In genomic region chr4:55078987-55079386, GRCh38 we compare ENCODE assay signal across 13 cellular contexts. TPM values are rescaled to one million over a fixed set of nuclear protein-coding genes. Genes with fewer than 3 reads are reported as not detected.
A peak's percentile ranks its signal among the peaks of the same experiment; 100 is the strongest.
DNase-seq lines count a peak whose midpoint lies in the region; ATAC-seq and TF ChIP-seq lines count a peak whose summit lies in the region.
"Had no signal": no experiment of that assay in that cellular context is flagged by ENCODE, and none has a peak within 500 bp of the region (broad histone marks: within the 10 kb centered on the region; RNA-seq: fewer than 3 reads in every experiment).

No MANE protein-coding gene starts in this region.

- H3K27ac ChIP-seq in GM23338 (ENCODE audit: low read depth) (peak overlapping the region; percentile 75), body of pancreas (peak overlapping the region in 2 of 4 donors; percentile 24 to 46), gastrocnemius medialis (peak overlapping the region; percentile 57 to 78 (median 72)), mammary epithelial cell (ENCODE audit: insufficient read depth, low read depth, low read length) (no peak overlapping the region)

- no peak for TF ChIP-seq POLR2A in body of pancreas (IDR thresholded peaks at IDR 0.05)
- TF ChIP-seq POLR2A in gastrocnemius medialis (IDR thresholded peaks at IDR 0.05) = peak in 1 of 2 donors; percentile 43

- dilution Hi-C loops in mammary epithelial cell (cut with HindIII; ENCODE audit: low sequenced_read_pairs) = no loop called here

- H3K36me3 Mint-ChIP-seq in GM23338 (ENCODE audit: low read depth) = peaks cover 59% of the 10 kb centered on the region
- H3K36me3 Mint-ChIP-seq: CD4-positive, CD25-positive, alpha-beta regulatory T cell had no signal

- peaks cover 7% of the 10 kb centered on the region for H3K27me3 Mint-ChIP-seq in GM23338 (ENCODE audit: insufficient read depth, low read depth, poor library complexity)
- H3K27me3 Mint-ChIP-seq: CD4-positive, CD25-positive, alpha-beta regulatory T cell had no signal

- H3K9me3 ChIP-seq in body of pancreas (no peaks in the 10 kb centered on the region), gastrocnemius medialis (no peaks in the 10 kb centered on the region), mammary epithelial cell (replicated peaks; ENCODE audit: insufficient read depth, low read length) (no peaks in the 10 kb centered on the region)

- intact Hi-C loops in body of pancreas (cut with DNase I) = no loop called here
- intact Hi-C loops in left ventricle myocardium superior (cut with micrococcal nuclease) = no loop called here
- intact Hi-C loops in gastrocnemius medialis (cut with DNase I; ENCODE audit: low total_unique reads) = loop anchor here (10.0 kb wide), 1 partner anchor 1614 kb away; no protein-coding TSS in a partner anchor
- intact Hi-C loops in mammary epithelial cell (cut with micrococcal nuclease) = no loop called here

- in situ Hi-C loops in gastrocnemius medialis (cut with MboI; ENCODE audit: low sequenced_read_pairs in 4 of 4) = no loop called here
- in situ Hi-C loops in mammary epithelial cell (cut with MboI; ENCODE audit: low sequenced_read_pairs in 2 of 2) = no loop called here

- H3K4me2 ChIP-seq in GM23338 (no peak overlapping the region), mammary epithelial cell (ENCODE audit: insufficient read depth, low read depth, low read length) (no peak overlapping the region)

- no peak overlapping the region for H3K4me3 Mint-ChIP-seq in GM23338
- H3K4me3 Mint-ChIP-seq: CD4-positive, CD25-positive, alpha-beta regulatory T cell had no signal

- H3K9ac ChIP-seq in mammary epithelial cell (ENCODE audit: insufficient read depth, low read length) = no peak overlapping the region

- no peak overlapping the region for H2AFZ ChIP-seq in GM23338
- H2AFZ ChIP-seq in mammary epithelial cell (ENCODE audit: low read depth, low read length) = no peak overlapping the region

- H4K20me1 ChIP-seq in GM23338 (replicated peaks; ENCODE audit: insufficient read depth) (no peaks in the 10 kb centered on the region; the same call in 1 of the 2 replicates), mammary epithelial cell (ENCODE audit: insufficient read depth, low read length) (no peaks in the 10 kb centered on the region)

- H3K4me1 Mint-ChIP-seq in GM23338 = peaks cover 40% of the 10 kb centered on the region
- H3K4me1 Mint-ChIP-seq: CD4-positive, CD25-positive, alpha-beta regulatory T cell had no signal

- TF ChIP-seq CTCF in GM23338 (conservative IDR thresholded peaks at IDR 0.05; ENCODE audit: low read depth in 2 of 2) (no peak), body of pancreas (IDR thresholded peaks at IDR 0.05) (no peak), gastrocnemius medialis (IDR thresholded peaks at IDR 0.05 in 4 of 5, conservative IDR thresholded peaks at IDR 0.05 in 1 of 5) (no peak), mammary epithelial cell (conservative IDR thresholded peaks at IDR 0.05 in 1 of 2, IDR thresholded peaks at IDR 0.05 in 1 of 2; ENCODE audit: extremely low read depth in 1 of 2, insufficient read depth in 1 of 2, low read depth in 1 of 2, low read length in 2 of 2) (no peak)

- peak overlapping the region; percentile 72; the same call in 1 of the 2 replicates for H3K27ac Mint-ChIP-seq in GM23338
- H3K27ac Mint-ChIP-seq: CD4-positive, CD25-positive, alpha-beta regulatory T cell had no signal

- peaks cover 10% of the 10 kb centered on the region for H3F3A ChIP-seq in GM23338 (replicated peaks; ENCODE audit: low read depth)

- no TSS peak for BruUV-seq in mammary epithelial cell (replicated peaks; lab: Mats Ljungman, UMichigan)

- CTCF ChIA-PET in mammary epithelial cell (lab: Charles Lee; ENCODE audit: low non-redundant PET) = no interaction called here

- H3K79me2 ChIP-seq in GM23338 (replicated peaks; ENCODE audit: insufficient read depth) = no peaks in the 10 kb centered on the region
- no peaks in the 10 kb centered on the region for H3K79me2 ChIP-seq in mammary epithelial cell (ENCODE audit: insufficient read depth, low read length)

- H3K36me3 ChIP-seq in GM23338 (ENCODE audit: insufficient read depth) = peaks cover 36% of the 10 kb centered on the region
- no peaks in the 10 kb centered on the region for H3K36me3 ChIP-seq in body of pancreas (replicated peaks in 1 of 2; ENCODE audit: insufficient read depth in 1 of 2, low read depth in 2 of 2)
- H3K36me3 ChIP-seq in gastrocnemius medialis = no peaks in the 10 kb centered on the region
- H3K36me3 ChIP-seq in mammary epithelial cell (ENCODE audit: insufficient read depth, low read length) = no peaks in the 10 kb centered on the region

- peaks cover 11% of the 10 kb centered on the region for H3K4me1 ChIP-seq in GM23338 (ENCODE audit: insufficient read depth)
- H3K4me1 ChIP-seq in body of pancreas = no peaks in the 10 kb centered on the region
- H3K4me1 ChIP-seq in gastrocnemius medialis = no peaks in the 10 kb centered on the region
- no peaks in the 10 kb centered on the region for H3K4me1 ChIP-seq in mammary epithelial cell (ENCODE audit: insufficient read depth, low read length)

- DNase-seq in GM23338 (ENCODE audit: low spot score) (no peak), body of pancreas (peak in 1 of 4 donors; percentile 18), left ventricle myocardium superior (peak; percentile 74), gastrocnemius medialis (peak in 1 of 2 donors; percentile 34), NCI-H2227 (lab: John Stamatoyannopoulos, UW; ENCODE audit: unreplicated experiment) (no peak), mammary epithelial cell (no peak)
- DNase-seq: activated CD8-positive, alpha-beta memory T cell treated with anti-CD3 and anti-CD28 coated beads, Interleukin-2, amount 50 U/mL, for 48 hours; CD4-positive, CD25-positive, alpha-beta regulatory T cell; NCI-H1092 treated with DMSO at 0.1 percent for 48 hours; NCI-H774 had no signal

- H3K27me3 ChIP-seq in GM23338 (ENCODE audit: insufficient read depth) = no peaks in the 10 kb centered on the region
- no peaks in the 10 kb centered on the region for H3K27me3 ChIP-seq in body of pancreas
- H3K27me3 ChIP-seq in gastrocnemius medialis = no peaks in the 10 kb centered on the region
- no peaks in the 10 kb centered on the region for H3K27me3 ChIP-seq in mammary epithelial cell (ENCODE audit: insufficient read depth, low read length)

- ATAC-seq in GM23338 (no peak; the same call in 2 of the 3 replicates), body of pancreas (peak; percentile 52), left ventricle myocardium superior (peak; percentile 90), gastrocnemius medialis (peak; percentile 65 to 80), GM18520 (IDR thresholded peaks at IDR 0.05; ENCODE audit: unreplicated experiment) (no peak), GM21447 (IDR thresholded peaks at IDR 0.05; ENCODE audit: unreplicated experiment) (no peak)

- H3K9me3 Mint-ChIP-seq in GM23338 = no peaks in the 10 kb centered on the region

- H3K4me3 ChIP-seq in GM23338 (no peak overlapping the region), body of pancreas (no peak overlapping the region), gastrocnemius medialis (no peak overlapping the region), mammary epithelial cell (replicated peaks in 1 of 3; ENCODE audit: insufficient read depth in 1 of 3, low read depth in 2 of 3, low read length in 3 of 3) (no peak overlapping the region)

- no peaks in the 10 kb centered on the region for H3K9me2 ChIP-seq in GM23338 (ENCODE audit: insufficient read depth)

- 56 to 58% methylated on average over 8 of the region's 8 CpGs for WGBS in body of pancreas, 2 donors
- WGBS in mammary epithelial cell (ENCODE audit: low coverage, missing lambda C conversion rate) = 69% methylated on average over 8 of the region's 8 CpGs

TF ChIP-seq in GM23338, 12 proteins besides CTCF, POLR2A, EP300 and RAD21 (continues in another document):
- TF ChIP-seq ZNF114 (CRISPR knock-in tag; IDR thresholded peaks at IDR 0.05) (no peak), JUNB (IDR thresholded peaks at IDR 0.05; ENCODE audit: unreplicated experiment) (no peak), CREB1 (CRISPR knock-in tag; IDR thresholded peaks at IDR 0.05; ENCODE audit: low read depth) (no peak), EZH2 (IDR thresholded peaks at IDR 0.05; ENCODE audit: low read depth, unreplicated experiment) (no peak), REST (IDR thresholded peaks at IDR 0.05; ENCODE audit: unreplicated experiment) (no peak)

RNA-seq across cellular contexts. Expression of gene KDR, which starts 46.4 kb away (rescaled TPM):
- 102 and 109 TPM in 2 replicates for total RNA-seq in GM23338 (2014; rRNA removed; shearing (Covaris generic))
- 25.9 and 27.9 TPM in 2 replicates for polyA plus RNA-seq in GM23338 (2016; fragmentation: Nextera tagmentation; extraction: Ambion mirVana)
- 10 to 100 TPM; 12.9 to 14.5 TPM for total RNA-seq in body of pancreas
- total RNA-seq in left ventricle myocardium superior = 21.2 TPM
- total RNA-seq in gastrocnemius medialis = 10 to 100 TPM in 2 of 4 donors, 1 to 10 TPM in 2; 7.4 to 14.8 (median 10.6) TPM
- 1 to 10 TPM in 1 of 2 donors, under 1 TPM in 1; 0.49 to 1.2 TPM for total RNA-seq in mammary epithelial cell
- 0.11 TPM for polyA plus RNA-seq in mammary epithelial cell
- not detected for polyA minus RNA-seq in mammary epithelial cell
- total RNA-seq: CD4-positive, CD25-positive, alpha-beta regulatory T cell; T-helper 1 cell treated with Interleukin-12 subunit alpha and Interleukin-12 subunit beta and Interleukin-4 antibody, amounts not matched to agents 30 ng/mL and 1 ng/mL, for 36 hours had no signal
- polyA plus RNA-seq: CD4-positive, CD25-positive, alpha-beta regulatory T cell had no signal

Comparison
In these comparisons a context has a peak if more than half of its experiments do, and no peak if none do; other contexts are left out.
1. ATAC-seq: peak in body of pancreas (single experiment), left ventricle myocardium superior (single experiment) and gastrocnemius medialis (2 of 2); none in GM23338 (single experiment), GM18520 (single experiment) and GM21447 (single experiment).